14 cellular contexts compared by ENCODE assay signal in genomic region chr2:230924092-230924469, GRCh38. TPM values are rescaled to one million over a fixed set of nuclear protein-coding genes. Genes with fewer than 3 reads are reported as not detected.
DNase-seq lines count a peak whose midpoint lies in the region; ATAC-seq, FAIRE-seq and TF ChIP-seq lines count a peak whose summit lies in the region.
"Had no signal": no experiment of that assay in that cellular context is flagged by ENCODE, and none has a peak within 500 bp of the region (broad histone marks: within the 10 kb centered on the region; RNA-seq: fewer than 3 reads in every experiment).

No MANE protein-coding gene starts in this region.

- peaks cover 54% of the 10 kb centered on the region for H3K4me1 Mint-ChIP-seq in CD4-positive, alpha-beta T cell (ENCODE audit: low read depth)
- H3K4me1 Mint-ChIP-seq in HFFc6 (ENCODE audit: low read depth) = peaks cover 6% of the 10 kb centered on the region; the same call in 1 of the 2 replicates

- no peak for TF ChIP-seq RAD21 in H1 (IDR thresholded peaks at IDR 0.05 in 1 of 2, conservative IDR thresholded peaks at IDR 0.05 in 1 of 2; ENCODE audit: low read depth in 2 of 2, low read length in 2 of 2)

- CTCF ChIA-PET in CD4-positive, alpha-beta T cell (lab: Charles Lee) = interaction anchor here (0.7 to 1.7 kb wide), 12 partner anchors 12 to 99 kb away, joined by 3 to 8 read pairs (median 4); partner anchors contain the start of gene ITM2C
- CTCF ChIA-PET in H1 (lab: Charles Lee; ENCODE audit: partially characterized antibody) = interaction anchor here (0.8 to 15.3 kb wide), 38 partner anchors 9 to 131 kb away, joined by 3 to 332 read pairs (median 4); partner anchors contain the start of gene SPATA3

- H2BK5ac ChIP-seq in H1 (ENCODE audit: low read depth, low read length) = no peak overlapping the region

- H3K79me2 ChIP-seq in H1 (ENCODE audit: control insufficient read depth in 1 of 2, insufficient read depth in 2 of 2, low read length in 2 of 2) = no peaks in the 10 kb centered on the region

- H3K36me3 ChIP-seq in Peyer's patch = no peaks in the 10 kb centered on the region
- no peaks in the 10 kb centered on the region for H3K36me3 ChIP-seq in H1 (ENCODE audit: control insufficient read depth in 2 of 4, insufficient read depth in 4 of 4, low read length in 3 of 4)
- H3K36me3 ChIP-seq: heart left ventricle, stomach had no signal

- POLR2A ChIA-PET in CD4-positive, alpha-beta T cell (lab: Charles Lee) = interaction anchor here (1.5 to 1.7 kb wide), 2 partner anchors 59 to 61 kb away, joined by 4 to 6 read pairs; partner anchors contain the start of gene ITM2C
- POLR2A ChIA-PET in H1 (lab: Charles Lee; ENCODE audit: partially characterized antibody) = interaction anchor here (1.8 kb wide), 1 partner anchor 51 kb away, joined by 7 read pairs; no protein-coding TSS in a partner anchor

- peak overlapping the region; percentile 90 for H3K4me3 Mint-ChIP-seq in CD4-positive, alpha-beta T cell
- no peak overlapping the region for H3K4me3 Mint-ChIP-seq in HFFc6

- DNase-seq in CD4-positive, alpha-beta T cell = no peak
- DNase-seq in Peyer's patch (peak in 1 of 3 donors; percentile 44), H1 (ENCODE audit: low read depth in 1 of 2, low spot score in 2 of 2) (no peak), islet precursor cell (no peak), frontal cortex (ENCODE audit: low spot score in 2 of 2) (no peak), HFFc6 (no peak), SKM-1 treated with dmso at 0.1 percent for 144 hours (lab: John Stamatoyannopoulos, UW; ENCODE audit: unreplicated experiment) (no peak)
- DNase-seq: NCI-H2107 had no signal

- H4K20me1 ChIP-seq in H1 (replicated peaks in 1 of 2; ENCODE audit: control insufficient read depth in 1 of 2, insufficient read depth in 2 of 2, low read length in 2 of 2) = no peaks in the 10 kb centered on the region

- H3K79me1 ChIP-seq in H1 (ENCODE audit: low read depth, low read length) = no peaks in the 10 kb centered on the region

- H3K4me3 ChIP-seq in Peyer's patch = peak overlapping the region in 3 of 4 donors; percentile 37 to 46 (median 44)
- H3K4me3 ChIP-seq in H1 (ENCODE audit: extremely low read depth in 1 of 4, insufficient read depth in 2 of 4, low read depth in 3 of 4, low read length in 4 of 4) = no peak overlapping the region

- no peak overlapping the region for H3K4ac ChIP-seq in H1 (replicated peaks; ENCODE audit: insufficient read length, low read depth, low read length)

- H2BK12ac ChIP-seq in H1 (ENCODE audit: low read depth, low read length) = no peak overlapping the region; the same call in 1 of the 2 replicates

- H3K27me3 ChIP-seq in CD4-positive, alpha-beta T cell (ENCODE audit: control insufficient read depth, insufficient read depth, low read length) = no peaks in the 10 kb centered on the region
- H3K27me3 ChIP-seq in Peyer's patch (no peaks in the 10 kb centered on the region), H1 (replicated peaks in 1 of 4; ENCODE audit: control insufficient read depth in 3 of 4, extremely low read depth in 1 of 4, insufficient read depth in 3 of 4, low read length in 3 of 4) (no peaks in the 10 kb centered on the region)

- WGBS in H1 (ENCODE audit: extremely low coverage in 1 of 2, insufficient coverage in 1 of 2, insufficient read length in 1 of 2, insufficient replicate concordance in 2 of 2, low coverage in 1 of 2, low lambda C conversion rate in 2 of 2, missing lambda C conversion rate in 1 of 2), 2 experiments = 89% methylated on average over 6 of the region's 6 CpGs; no CpG with 5 or more reads in 1 of the 2 experiments

- H2BK120ac ChIP-seq in H1 (replicated peaks; ENCODE audit: low read depth, low read length) = no peak overlapping the region

- no peak overlapping the region for H2BK20ac ChIP-seq in H1 (ENCODE audit: low read length)

- no peak for TF ChIP-seq CTCF in CD4-positive, alpha-beta T cell (IDR thresholded peaks at IDR 0.05)
- TF ChIP-seq CTCF in Peyer's patch (IDR thresholded peaks at IDR 0.05) (no peak), H1 (IDR thresholded peaks at IDR 0.05; ENCODE audit: control extremely low read depth in 1 of 3, insufficient read depth in 1 of 3, low read depth in 1 of 3, low read length in 3 of 3) (no peak), HFFc6 (IDR thresholded peaks at IDR 0.05) (no peak)

- H3K9ac ChIP-seq in H1 (replicated peaks in 1 of 4; ENCODE audit: extremely low read depth in 1 of 4, low read depth in 3 of 4, low read length in 3 of 4) = no peak overlapping the region

- H3K4me1 ChIP-seq in Peyer's patch (peaks cover 0 to 6% (median 0%) of the 10 kb centered on the region in 4 donors), H1 (replicated peaks in 1 of 4; ENCODE audit: control insufficient read depth in 3 of 4, insufficient read depth in 4 of 4, low read length in 3 of 4) (peaks cover 0 to 3% (median 2%) of the 10 kb centered on the region in 4 experiments; a peak in 2 of 7 replicates)
- H3K4me1 ChIP-seq: stomach had no signal

- H2BK15ac ChIP-seq in H1 (ENCODE audit: low read length) = no peak overlapping the region

- ATAC-seq in CD4-positive, alpha-beta T cell (ENCODE audit: poor library complexity) = no peak
- peak; percentile 7 for ATAC-seq in GM18867 (IDR thresholded peaks at IDR 0.05; ENCODE audit: unreplicated experiment)
- ATAC-seq: heart left ventricle had no signal

- no peak overlapping the region for H3K14ac ChIP-seq in H1 (ENCODE audit: insufficient read length)

- H3K23me2 ChIP-seq in H1 (ENCODE audit: low read depth, low read length) = no peaks in the 10 kb centered on the region

- no peak overlapping the region for H4K91ac ChIP-seq in H1 (replicated peaks; ENCODE audit: insufficient read length, low read length)

- H3K9me3 ChIP-seq in CD4-positive, alpha-beta T cell (ENCODE audit: control insufficient read depth, low read length) = no peaks in the 10 kb centered on the region
- H3K9me3 ChIP-seq in Peyer's patch = no peaks in the 10 kb centered on the region
- no peaks in the 10 kb centered on the region for H3K9me3 ChIP-seq in H1 (ENCODE audit: insufficient read depth in 2 of 2, low read depth in 1 of 2, low read length in 1 of 2)
- H3K9me3 ChIP-seq: heart left ventricle, stomach had no signal

- H3K18ac ChIP-seq in H1 (ENCODE audit: extremely low read depth, low read length) = no peak overlapping the region

- no peak for TF ChIP-seq POLR2A in Peyer's patch (IDR thresholded peaks at IDR 0.05)
- TF ChIP-seq POLR2A in H1 (IDR thresholded peaks at IDR 0.05; ENCODE audit: control extremely low read depth in 1 of 2, low read depth in 2 of 2, low read length in 2 of 2) = no peak

- H3K27ac Mint-ChIP-seq in CD4-positive, alpha-beta T cell = peak overlapping the region; percentile 89
- H3K27ac Mint-ChIP-seq in HFFc6 = no peak overlapping the region

- no peak for FAIRE-seq in H1 (lab: Jason Lieb, UNC)
- no peak for FAIRE-seq in frontal cortex (lab: Jason Lieb, UNC)
- FAIRE-seq: bronchial epithelial cell had no signal

- H3K23ac ChIP-seq in H1 (ENCODE audit: insufficient read length) = no peak overlapping the region

- no peak overlapping the region for H3K27ac ChIP-seq in CD4-positive, alpha-beta T cell (ENCODE audit: low read depth, low read length)
- H3K27ac ChIP-seq in Peyer's patch (peak overlapping the region in 2 of 4 donors; percentile 66 to 68), H1 (ENCODE audit: low read depth, low read length) (no peak overlapping the region)
- H3K27ac ChIP-seq: heart left ventricle had no signal

- H3K56ac ChIP-seq in H1 (replicated peaks; ENCODE audit: insufficient read length, low read depth, low read length) = no peak overlapping the region

- no peak overlapping the region for H2AK5ac ChIP-seq in H1 (ENCODE audit: low read depth, low read length)

- H3K36me3 Mint-ChIP-seq in CD4-positive, alpha-beta T cell (ENCODE audit: low read depth) = no peaks in the 10 kb centered on the region
- no peaks in the 10 kb centered on the region for H3K36me3 Mint-ChIP-seq in HFFc6 (ENCODE audit: low read depth)

- no peaks in the 10 kb centered on the region for H3K27me3 Mint-ChIP-seq in CD4-positive, alpha-beta T cell
- peaks cover 57% of the 10 kb centered on the region for H3K27me3 Mint-ChIP-seq in HFFc6 (ENCODE audit: insufficient read depth)

- H3K4me2 ChIP-seq in H1 (ENCODE audit: insufficient read depth in 1 of 2, low read depth in 2 of 2, low read length in 2 of 2) = no peak overlapping the region

- intact Hi-C loops in CD4-positive, alpha-beta T cell (cut with DNase I, micrococcal nuclease) = loop anchor here in 1 of 2 experiments (5.0 kb wide), 1 partner anchor 77 kb away; no protein-coding TSS in a partner anchor

- TF ChIP-seq EP300 in H1 (IDR thresholded peaks at IDR 0.05; ENCODE audit: borderline replicate concordance in 1 of 2, low read depth in 2 of 2, low read length in 2 of 2) = no peak

- peak overlapping the region; percentile 48; the same call in 1 of the 2 replicates for H2AFZ ChIP-seq in H1 (ENCODE audit: low read length)

- no peak overlapping the region for H4K5ac ChIP-seq in H1 (ENCODE audit: insufficient read length, low read depth, low read length)

- no peaks in the 10 kb centered on the region for H3K9me3 Mint-ChIP-seq in CD4-positive, alpha-beta T cell
- no peaks in the 10 kb centered on the region for H3K9me3 Mint-ChIP-seq in HFFc6

- H4K8ac ChIP-seq in H1 (ENCODE audit: extremely low read depth, insufficient read depth, low read length) = peak overlapping the region; percentile 47; the same call in 1 of the 2 replicates

RNA-seq across cellular contexts. Expression of gene GPR55, which starts 1.0 kb away (rescaled TPM):
- 1 to 10 TPM; 2.9 to 3.8 TPM for total RNA-seq in CD4-positive, alpha-beta T cell
- total RNA-seq in Peyer's patch (1 to 10 TPM; 1.0 to 4.7 (median 3.2) TPM), frontal cortex (not detected)
- not detected in 2 replicates for total RNA-seq in H1 (2021; fragmentation: NEBNext Ultra II Directional; extraction: Animal tissue kit (Norgen Biotek cat#: 25700))
- not detected in 2 replicates for polyA plus RNA-seq in H1 (2011; rRNA removed)
- not detected for polyA plus RNA-seq in H1 (2011; cell fraction: cytosol; rRNA removed)
- polyA plus RNA-seq in H1 (2011; cell fraction: nucleus; rRNA removed) = not detected
- polyA plus RNA-seq in H1 (2012, experiment 1 of 2) = not detected in 4 replicates
- polyA plus RNA-seq in H1 (2012, experiment 2 of 2) = not detected
- not detected for polyA plus RNA-seq in H1 (2013, experiment 1 of 2)
- polyA plus RNA-seq in H1 (2013, experiment 2 of 2) = not detected
- polyA minus RNA-seq in H1 (2011; rRNA and poly(A)+ RNA removed) = not detected in 2 replicates
- not detected for polyA minus RNA-seq in H1 (2011; cell fraction: cytosol; rRNA and poly(A)+ RNA removed)
- not detected for polyA minus RNA-seq in H1 (2011; cell fraction: nucleus; rRNA and poly(A)+ RNA removed)
- not detected for total RNA-seq in HFFc6 (2021; fragmentation: NEBNext Ultra II Directional; extraction: Animal tissue kit (Norgen Biotek cat#: 25700))
- total RNA-seq: bronchial epithelial cell, LHCN-M2 had no signal
- polyA plus RNA-seq: BJ had no signal

RNA-seq across cellular contexts. Expression of gene ITM2C, which starts 59.3 kb away (rescaled TPM):
- total RNA-seq in CD4-positive, alpha-beta T cell = 10 to 100 TPM; 19.8 to 21.5 TPM
- total RNA-seq in Peyer's patch = 100 to 1,000 TPM in 3 of 4 donors, 10 to 100 TPM in 1; 69.3 to 710 (median 610) TPM
- total RNA-seq in H1 (2021; fragmentation: NEBNext Ultra II Directional; extraction: Animal tissue kit (Norgen Biotek cat#: 25700)) = 362 and 367 TPM in 2 replicates
- 742 and 889 TPM in 2 replicates for polyA plus RNA-seq in H1 (2011; rRNA removed)
- polyA plus RNA-seq in H1 (2011; cell fraction: cytosol; rRNA removed) = 714 TPM
- 967 TPM for polyA plus RNA-seq in H1 (2011; cell fraction: nucleus; rRNA removed)
- polyA plus RNA-seq in H1 (2012, experiment 1 of 2) = 466 to 565 TPM (median 504 TPM) in 4 replicates
- polyA plus RNA-seq in H1 (2012, experiment 2 of 2) = 396 TPM
- polyA plus RNA-seq in H1 (2013, experiment 1 of 2) = 442 TPM
- 531 TPM for polyA plus RNA-seq in H1 (2013, experiment 2 of 2)
- 807 and 840 TPM in 2 replicates for polyA minus RNA-seq in H1 (2011; rRNA and poly(A)+ RNA removed)
- polyA minus RNA-seq in H1 (2011; cell fraction: cytosol; rRNA and poly(A)+ RNA removed) = 239 TPM
- 131 TPM for polyA minus RNA-seq in H1 (2011; cell fraction: nucleus; rRNA and poly(A)+ RNA removed)
- total RNA-seq in frontal cortex = 110 TPM
- 10 to 100 TPM; 28.1 to 53.8 (median 29.4) TPM for total RNA-seq in HFFc6 (2021; fragmentation: NEBNext Ultra II Directional; extraction: Animal tissue kit (Norgen Biotek cat#: 25700))

Comparison
In these comparisons a context has a peak if more than half of its experiments do, and no peak if none do; other contexts are left out.
1. H3K4me3 ChIP-seq: peak in Peyer's patch (3 of 4); none in H1 (0 of 4).